In the genomic region with DNA sequence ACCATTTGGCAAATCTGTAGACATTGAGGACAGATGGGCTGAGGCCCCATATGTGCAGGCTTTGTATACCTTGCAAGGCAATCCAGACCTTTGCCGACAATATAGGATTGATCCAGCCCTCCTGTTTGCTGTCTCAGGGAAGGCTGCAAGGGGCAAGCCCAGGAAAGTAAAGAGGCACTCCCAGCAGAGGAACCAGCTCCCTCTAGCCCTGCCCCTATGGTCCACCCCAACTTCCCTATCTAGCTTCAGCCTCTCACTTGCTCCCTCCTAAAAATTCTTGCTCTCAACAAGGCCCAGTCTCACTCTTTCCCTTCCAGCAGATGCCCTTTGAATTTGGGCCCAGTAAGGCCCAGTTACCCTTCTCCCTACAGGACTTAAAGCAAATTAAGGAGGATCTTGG, we compare ENCODE assay signal across 10 cellular contexts.
A peak's percentile ranks its signal among the peaks of the same experiment; 100 is the strongest.
DNase-seq lines count a peak whose midpoint lies in the region; ATAC-seq and TF ChIP-seq lines count a peak whose summit lies in the region.
"Had no signal": no experiment of that assay in that cellular context is flagged by ENCODE, and none has a peak within 500 bp of the region (broad histone marks: within the 10 kb centered on the region; RNA-seq: fewer than 3 reads in every experiment).

No MANE protein-coding gene starts in this region.

- H3K9ac ChIP-seq in neural progenitor cell = no peak overlapping the region

- H2AFZ ChIP-seq in neural progenitor cell (replicated peaks) = no peak overlapping the region
- H2AFZ ChIP-seq in osteoblast (ENCODE audit: low read length) = no peak overlapping the region

- no peaks in the 10 kb centered on the region for H3K36me3 ChIP-seq in neural progenitor cell
- no peaks in the 10 kb centered on the region for H3K36me3 ChIP-seq in psoas muscle (ENCODE audit: insufficient read depth in 1 of 2, low read depth in 1 of 2)
- no peaks in the 10 kb centered on the region for H3K36me3 ChIP-seq in osteoblast (ENCODE audit: insufficient read depth, low read length)
- H3K36me3 ChIP-seq: SJCRH30 had no signal

- peaks cover 8% of the 10 kb centered on the region for H3F3A ChIP-seq in neural progenitor cell (ENCODE audit: low read depth)

- H3K36me3 Mint-ChIP-seq in activated naive CD4-positive, alpha-beta T cell treated with anti-CD3 and anti-CD28 coated beads, Interleukin-2, amount 50 U/mL, for 24 hours = peaks cover under 1% of the 10 kb centered on the region
- peaks cover 66% of the 10 kb centered on the region for H3K36me3 Mint-ChIP-seq in activated T-helper 17 cell treated with anti-CD3 and anti-CD28 coated beads, Interleukin-2, amount 50 U/mL, for 72 hours (ENCODE audit: low read depth)
- peaks cover 8% of the 10 kb centered on the region for H3K36me3 Mint-ChIP-seq in neural progenitor cell

- H3K9me3 Mint-ChIP-seq in activated naive CD4-positive, alpha-beta T cell treated with anti-CD3 and anti-CD28 coated beads, Interleukin-2, amount 50 U/mL, for 24 hours = no peaks in the 10 kb centered on the region
- no peaks in the 10 kb centered on the region for H3K9me3 Mint-ChIP-seq in activated T-helper 17 cell treated with anti-CD3 and anti-CD28 coated beads, Interleukin-2, amount 50 U/mL, for 72 hours
- no peaks in the 10 kb centered on the region for H3K9me3 Mint-ChIP-seq in neural progenitor cell

- TF ChIP-seq CTCF in neural progenitor cell (IDR thresholded peaks at IDR 0.05) (no peak), psoas muscle (IDR thresholded peaks at IDR 0.05) (no peak), osteoblast (IDR thresholded peaks at IDR 0.05; ENCODE audit: extremely low read depth, low read depth, low read length) (no peak)

- H4K20me1 ChIP-seq in neural progenitor cell (ENCODE audit: low read depth) (peaks cover 96% of the 10 kb centered on the region), osteoblast (ENCODE audit: insufficient read depth, low read length) (peaks cover 28% of the 10 kb centered on the region)

- H3K79me2 ChIP-seq in neural progenitor cell (ENCODE audit: low read depth) (peaks cover 100% of the 10 kb centered on the region), osteoblast (ENCODE audit: insufficient read depth, low read length) (peaks cover 88% of the 10 kb centered on the region)

- peak overlapping the region; percentile 73 for H3K27ac Mint-ChIP-seq in activated naive CD4-positive, alpha-beta T cell treated with anti-CD3 and anti-CD28 coated beads, Interleukin-2, amount 50 U/mL, for 24 hours
- peak overlapping the region; percentile 13 for H3K27ac Mint-ChIP-seq in activated T-helper 17 cell treated with anti-CD3 and anti-CD28 coated beads, Interleukin-2, amount 50 U/mL, for 72 hours
- H3K27ac Mint-ChIP-seq in neural progenitor cell = no peak overlapping the region

- H3K4me3 ChIP-seq in neural progenitor cell (no peak overlapping the region), psoas muscle (no peak overlapping the region), osteoblast (ENCODE audit: insufficient read depth, low read length) (no peak overlapping the region)
- H3K4me3 ChIP-seq: SJCRH30 had no signal

- H3K27ac ChIP-seq in neural progenitor cell = peak overlapping the region; percentile 3
- no peak overlapping the region for H3K27ac ChIP-seq in psoas muscle
- H3K27ac ChIP-seq in osteoblast (ENCODE audit: low read depth, low read length) = no peak overlapping the region
- H3K27ac ChIP-seq: SJCRH30 had no signal

- 93 to 100% (median 96%) methylated on average over 1 of the region's 1 CpG for WGBS in psoas muscle, 3 donors

- no peaks in the 10 kb centered on the region for H3K27me3 Mint-ChIP-seq in activated naive CD4-positive, alpha-beta T cell treated with anti-CD3 and anti-CD28 coated beads, Interleukin-2, amount 50 U/mL, for 24 hours
- no peaks in the 10 kb centered on the region for H3K27me3 Mint-ChIP-seq in activated T-helper 17 cell treated with anti-CD3 and anti-CD28 coated beads, Interleukin-2, amount 50 U/mL, for 72 hours
- H3K27me3 Mint-ChIP-seq in neural progenitor cell (ENCODE audit: insufficient read depth, low read depth) = no peaks in the 10 kb centered on the region

- H3K4me1 Mint-ChIP-seq in activated naive CD4-positive, alpha-beta T cell treated with anti-CD3 and anti-CD28 coated beads, Interleukin-2, amount 50 U/mL, for 24 hours = peaks cover 91% of the 10 kb centered on the region
- peaks cover 67% of the 10 kb centered on the region for H3K4me1 Mint-ChIP-seq in activated T-helper 17 cell treated with anti-CD3 and anti-CD28 coated beads, Interleukin-2, amount 50 U/mL, for 72 hours
- peaks cover 62% of the 10 kb centered on the region for H3K4me1 Mint-ChIP-seq in neural progenitor cell

- H3K4me1 ChIP-seq in neural progenitor cell (peaks cover 57% of the 10 kb centered on the region), psoas muscle (peaks cover 31% of the 10 kb centered on the region), osteoblast (ENCODE audit: insufficient read depth, low read length) (peaks cover 5% of the 10 kb centered on the region)
- H3K4me1 ChIP-seq: SJCRH30 had no signal

- intact Hi-C loops in psoas muscle (cut with DNase I) = no loop called here

- no peak overlapping the region for H3K4me3 Mint-ChIP-seq in activated naive CD4-positive, alpha-beta T cell treated with anti-CD3 and anti-CD28 coated beads, Interleukin-2, amount 50 U/mL, for 24 hours
- H3K4me3 Mint-ChIP-seq in activated T-helper 17 cell treated with anti-CD3 and anti-CD28 coated beads, Interleukin-2, amount 50 U/mL, for 72 hours = peak overlapping the region; percentile 2
- H3K4me3 Mint-ChIP-seq in neural progenitor cell = no peak overlapping the region

- no peak for DNase-seq in activated naive CD4-positive, alpha-beta T cell (lab: John Stamatoyannopoulos, UW)
- DNase-seq in NCI-H524 (lab: John Stamatoyannopoulos, UW) (peak; percentile 38 to 74), neural progenitor cell (ENCODE audit: low spot score) (no peak), psoas muscle (no peak), osteoblast (ENCODE audit: insufficient read length, low spot score, missing footprints) (no peak)
- DNase-seq: NCI-H2029, SJCRH30 had no signal

- H3K4me2 ChIP-seq in neural progenitor cell = peak overlapping the region; percentile 49
- no peak overlapping the region for H3K4me2 ChIP-seq in osteoblast (ENCODE audit: insufficient read depth, low read length)

- H3K9me3 ChIP-seq in neural progenitor cell (ENCODE audit: low read depth) (no peaks in the 10 kb centered on the region), psoas muscle (no peaks in the 10 kb centered on the region), osteoblast (ENCODE audit: low read depth, low read length) (no peaks in the 10 kb centered on the region)
- H3K9me3 ChIP-seq: SJCRH30 had no signal

- H3K27me3 ChIP-seq in neural progenitor cell (no peaks in the 10 kb centered on the region), psoas muscle (ENCODE audit: insufficient read depth in 3 of 3, low read length in 2 of 3) (no peaks in the 10 kb centered on the region), osteoblast (ENCODE audit: insufficient read depth, low read length) (no peaks in the 10 kb centered on the region)
- H3K27me3 ChIP-seq: SJCRH30 had no signal

- ATAC-seq in activated T-helper 17 cell treated with anti-CD3 and anti-CD28 coated beads, Interleukin-2, amount 50 U/mL, for 72 hours (replicated peaks) = no peak
- ATAC-seq in GM21381 (IDR thresholded peaks at IDR 0.05; ENCODE audit: unreplicated experiment) (no peak), psoas muscle (no peak)

Comparison
In these comparisons a context has a peak if more than half of its experiments do, and no peak if none do; other contexts are left out.
1. DNase-seq: peak in NCI-H524 (2 of 2); none in activated naive CD4-positive, alpha-beta T cell (0 of 4), neural progenitor cell (single experiment), psoas muscle (0 of 2) and osteoblast (single experiment).